Comparison of ENCODE assay signal across 19 cellular contexts in the genomic region with DNA sequence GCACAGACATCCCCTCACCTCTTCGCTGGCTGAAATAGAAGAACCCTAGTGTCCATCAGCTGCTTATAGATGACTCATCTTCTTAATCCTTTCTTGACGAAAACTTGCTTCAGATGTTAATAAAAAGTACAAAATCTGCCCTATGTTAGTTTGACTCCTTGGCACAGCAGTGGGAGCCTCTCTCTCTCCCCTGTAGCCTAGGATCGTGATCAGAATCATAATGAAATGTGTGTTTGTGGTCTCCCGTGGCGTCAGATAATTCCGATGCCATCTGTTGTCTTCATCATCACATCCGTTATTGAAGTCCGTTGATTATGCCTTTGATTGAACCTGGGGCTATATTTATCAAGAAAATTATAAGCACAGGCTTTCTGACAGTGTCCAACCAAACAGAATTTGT.
DNase-seq lines count a peak whose midpoint lies in the region; ATAC-seq, FAIRE-seq and TF ChIP-seq lines count a peak whose summit lies in the region.
"Had no signal": no experiment of that assay in that cellular context is flagged by ENCODE, and none has a peak within 500 bp of the region (broad histone marks: within the 10 kb centered on the region; RNA-seq: fewer than 3 reads in every experiment).

No MANE protein-coding gene starts in this region.

- no TSS peak for BruUV-seq in PC-9 (replicated peaks; lab: Mats Ljungman, UMichigan)

- H3K4me2 ChIP-seq in A549 (no peak overlapping the region), PC-9 (no peak overlapping the region)
- H3K4me2 ChIP-seq: BLaER1, SK-N-SH had no signal

- TF ChIP-seq CTCF in A549 (IDR thresholded peaks at IDR 0.05) (no peak), D721Med (IDR thresholded peaks at IDR 0.05; ENCODE audit: insufficient read depth, missing control alignments) (no peak), PC-9 (conservative IDR thresholded peaks at IDR 0.05) (no peak)

- 91% methylated on average over 8 of the region's 8 CpGs for WGBS in A549 (ENCODE audit: missing lambda C conversion rate)

- DNase-seq in A549 (ENCODE audit: low read depth in 1 of 2, low spot score in 1 of 2) (no peak), D721Med (ENCODE audit: insufficient read length, low spot score) (peak; percentile 51), NCI-H146 treated with DMSO at 0.1 percent for 48 hours (lab: John Stamatoyannopoulos, UW; ENCODE audit: unreplicated experiment) (peak; percentile 48), cerebellar cortex (ENCODE audit: low spot score) (peak; percentile 48), KG1 (lab: John Stamatoyannopoulos, UW) (no peak), PC-9 (no peak)
- DNase-seq in stimulated activated naive CD4-positive, alpha-beta T cell (lab: John Stamatoyannopoulos, UW), result no peak
- DNase-seq: ACHN; Caco-2; CD4-positive, alpha-beta memory T cell; GDM1; NCI-H2029; NCI-H774; Right ventricle myocardium superior; SK-N-SH; T-helper 2 cell had no signal

- no peak for TF ChIP-seq RAD21 in A549 (conservative IDR thresholded peaks at IDR 0.05 in 1 of 2, IDR thresholded peaks at IDR 0.05 in 1 of 2)

- H3F3A ChIP-seq in PC-9 (ENCODE audit: insufficient read depth, low read depth), result no peaks in the 10 kb centered on the region

- H3K27me3 ChIP-seq in PC-9 (ENCODE audit: insufficient read depth, low read depth), result no peaks in the 10 kb centered on the region
- H3K27me3 ChIP-seq: BLaER1 had no signal

- no peaks in the 10 kb centered on the region for H3K9me3 ChIP-seq in A549
- no peaks in the 10 kb centered on the region for H3K9me3 ChIP-seq in PC-9 (ENCODE audit: insufficient read depth, low read depth)
- H3K9me3 ChIP-seq: BLaER1, Caco-2, SK-N-SH had no signal

- intact Hi-C loops in PC-9 (cut with micrococcal nuclease; ENCODE audit: unreplicated experiment), result no loop called here

- no peaks in the 10 kb centered on the region for H4K20me1 ChIP-seq in PC-9 (ENCODE audit: insufficient read depth)
- H4K20me1 ChIP-seq: BLaER1 had no signal

- POLR2A ChIA-PET in A549 (lab: Yijun Ruan, JAX) (no interaction called here), PC-9 (lab: Charles Lee; ENCODE audit: unreplicated experiment) (no interaction called here)

- H3K4me1 ChIP-seq in A549, result no peaks in the 10 kb centered on the region
- H3K4me1 ChIP-seq in PC-9 (replicated peaks; ENCODE audit: insufficient read depth), result no peaks in the 10 kb centered on the region
- H3K4me1 ChIP-seq: Caco-2 had no signal

- CTCF ChIA-PET in A549 (lab: Yijun Ruan, JAX) (interaction anchor here (2.6 kb wide), 1 partner anchor 14 kb away, joined by 11 read pairs; no protein-coding TSS in a partner anchor), PC-9 (lab: Charles Lee) (no interaction called here)

- no peak for TF ChIP-seq EP300 in A549 (IDR thresholded peaks at IDR 0.05)

- ATAC-seq in A549, result no peak

- H2AFZ ChIP-seq in PC-9, result no peak overlapping the region

- no peaks in the 10 kb centered on the region for H3K9me2 ChIP-seq in PC-9 (ENCODE audit: insufficient read depth)
- H3K9me2 ChIP-seq: SK-N-SH had no signal

- H3K79me2 ChIP-seq in PC-9 (ENCODE audit: low read depth), result no peaks in the 10 kb centered on the region

- H3K27ac ChIP-seq in A549 (no peak overlapping the region), PC-9 (no peak overlapping the region)
- H3K27ac ChIP-seq: BLaER1 had no signal

- H3K36me3 ChIP-seq in PC-9 (ENCODE audit: low read depth), result no peaks in the 10 kb centered on the region
- H3K36me3 ChIP-seq: BLaER1 had no signal

- no peak for TF ChIP-seq POLR2A in A549 (IDR thresholded peaks at IDR 0.05; ENCODE audit: low read length)

- H3K4me3 ChIP-seq in A549 (no peak overlapping the region), PC-9 (no peak overlapping the region)
- H3K4me3 ChIP-seq: BLaER1 had no signal

- FAIRE-seq in A549 (lab: Jason Lieb, UNC) (no peak), D721Med (lab: Jason Lieb, UNC) (no peak)
- FAIRE-seq: GM18507, HTR-8/SVneo had no signal

TF ChIP-seq in A549, 52 proteins besides CTCF, POLR2A, EP300 and RAD21:
- TF ChIP-seq FOSL2 (IDR thresholded peaks at IDR 0.05), result no peak
- TF ChIP-seq FOSL2 (CRISPR knock-in tag; IDR thresholded peaks at IDR 0.05), result peak; percentile 36; the same call in 1 of the 2 replicates
- TF ChIP-seq, protein P1, sequence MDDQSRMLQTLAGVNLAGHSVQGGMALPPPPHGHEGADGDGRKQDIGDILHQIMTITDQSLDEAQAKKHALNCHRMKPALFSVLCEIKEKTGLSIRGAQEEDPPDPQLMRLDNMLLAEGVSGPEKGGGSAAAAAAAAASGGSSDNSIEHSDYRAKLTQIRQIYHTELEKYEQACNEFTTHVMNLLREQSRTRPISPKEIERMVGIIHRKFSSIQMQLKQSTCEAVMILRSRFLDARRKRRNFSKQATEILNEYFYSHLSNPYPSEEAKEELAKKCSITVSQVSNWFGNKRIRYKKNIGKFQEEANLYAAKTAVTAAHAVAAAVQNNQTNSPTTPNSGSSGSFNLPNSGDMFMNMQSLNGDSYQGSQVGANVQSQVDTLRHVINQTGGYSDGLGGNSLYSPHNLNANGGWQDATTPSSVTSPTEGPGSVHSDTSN (IDR thresholded peaks at IDR 0.05), result no peak

Comparison
In these comparisons a context has a peak if more than half of its experiments do, and no peak if none do; other contexts are left out.
1. DNase-seq: peak in D721Med (single experiment), NCI-H146 treated with DMSO at 0.1 percent for 48 hours (single experiment) and cerebellar cortex (single experiment); none in A549 (0 of 2), KG1 (single experiment), stimulated activated naive CD4-positive, alpha-beta T cell (0 of 6) and PC-9 (0 of 2).